In the genomic region with DNA sequence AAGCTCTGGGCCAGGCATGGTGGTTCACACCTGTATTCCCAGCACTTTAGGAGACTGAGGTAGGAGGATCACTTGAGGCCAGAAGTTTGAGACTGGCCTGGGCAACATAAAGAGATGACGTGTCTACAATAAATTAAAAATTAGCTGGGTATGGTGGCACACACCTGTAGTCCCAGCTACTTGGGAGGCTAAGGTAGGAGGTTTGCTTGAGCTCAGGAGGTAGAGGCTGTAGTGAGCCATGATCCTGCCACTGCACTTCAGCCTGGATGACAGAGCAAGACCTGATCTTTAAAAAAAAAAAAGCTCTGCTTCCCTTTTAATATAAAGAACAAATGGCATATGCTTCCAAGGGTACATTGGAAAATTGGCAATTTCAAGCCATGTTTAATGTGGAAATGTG, we compare ENCODE assay signal across 20 cellular contexts. TPM values are rescaled to one million over a fixed set of nuclear protein-coding genes. Genes with fewer than 3 reads are reported as not detected.
A peak's percentile ranks its signal among the peaks of the same experiment; 100 is the strongest.
DNase-seq lines count a peak whose midpoint lies in the region; ATAC-seq, FAIRE-seq and TF ChIP-seq lines count a peak whose summit lies in the region.
"Had no signal": no experiment of that assay in that cellular context is flagged by ENCODE, and none has a peak within 500 bp of the region (broad histone marks: within the 10 kb centered on the region; RNA-seq: fewer than 3 reads in every experiment).

No MANE protein-coding gene starts in this region.

- peaks cover 12% of the 10 kb centered on the region for H3K36me3 ChIP-seq in brain microvascular endothelial cell (replicated peaks)
- no peaks in the 10 kb centered on the region for H3K36me3 ChIP-seq in CD8-positive, alpha-beta T cell (ENCODE audit: insufficient read depth, low read length)

- H3K27ac Mint-ChIP-seq in HFFc6 (0 out of 2 replicates have a peak overlapping the region, but pooled peaks have one; percentile 62), mesothelial cell of epicardium (peak overlapping the region; percentile 82)
- no peak overlapping the region for H3K27ac Mint-ChIP-seq in CD8-positive, alpha-beta T cell

- H3K4me3 Mint-ChIP-seq in HFFc6 = no peak overlapping the region
- H3K4me3 Mint-ChIP-seq in mesothelial cell of epicardium = no peak overlapping the region
- no peak overlapping the region for H3K4me3 Mint-ChIP-seq in CD8-positive, alpha-beta T cell

- H3K27ac ChIP-seq in A549 (no peak overlapping the region), brain microvascular endothelial cell (peak overlapping the region; percentile 70)
- no peak overlapping the region for H3K27ac ChIP-seq in CD8-positive, alpha-beta T cell (ENCODE audit: low read depth, low read length)

- POLR2A ChIA-PET in A549 (lab: Yijun Ruan, JAX) = no interaction called here
- POLR2A ChIA-PET in CD8-positive, alpha-beta T cell (lab: Charles Lee) = interaction anchor here (0.8 to 1.0 kb wide), 2 partner anchors 10 to 14 kb away, joined by 3 read pairs; no protein-coding TSS in a partner anchor

- DNase-seq in A549 (ENCODE audit: low read depth in 1 of 2, low spot score in 1 of 2) = no peak
- DNase-seq in HFFc6 = no peak
- DNase-seq in brain microvascular endothelial cell = no peak
- no peak for DNase-seq in mesothelial cell of epicardium (ENCODE audit: low spot score in 2 of 2, unreplicated experiment in 2 of 2)
- no peak for DNase-seq in left colon
- no peak for DNase-seq in central memory CD4-positive, alpha-beta T cell
- no peak for DNase-seq in CD8-positive, alpha-beta T cell
- DNase-seq in NCI-H1048 (lab: John Stamatoyannopoulos, UW) = no peak
- DNase-seq: C1 segment of cervical spinal cord, DMS79, H7, IMR-90, Kasumi-1, MG63, NCI-H1105 treated with DMSO at 0.1 percent for 48 hours, NCI-H1694, NCI-H2081 treated with DMSO at 0.1 percent for 48 hours, NCI-H748 treated with DMSO at 0.1 percent for 48 hours, RPMI8226, SIG-M5 had no signal

- H3K9me3 ChIP-seq in A549 = no peaks in the 10 kb centered on the region
- H3K9me3 ChIP-seq in CD8-positive, alpha-beta T cell (ENCODE audit: low read length) = no peaks in the 10 kb centered on the region
- H3K9me3 ChIP-seq: MG63 had no signal

- H3K27me3 Mint-ChIP-seq in HFFc6 (ENCODE audit: insufficient read depth) (peaks cover 2% of the 10 kb centered on the region; the same call in 1 of the 2 replicates), mesothelial cell of epicardium (ENCODE audit: low read depth) (no peaks in the 10 kb centered on the region)
- H3K27me3 Mint-ChIP-seq in CD8-positive, alpha-beta T cell (ENCODE audit: low read depth) = no peaks in the 10 kb centered on the region

- no peak for TF ChIP-seq POLR2A in A549 (IDR thresholded peaks at IDR 0.05; ENCODE audit: low read length)

- H3K36me3 Mint-ChIP-seq in HFFc6 (ENCODE audit: low read depth) (peaks cover 29% of the 10 kb centered on the region), mesothelial cell of epicardium (peaks cover 18% of the 10 kb centered on the region)
- H3K36me3 Mint-ChIP-seq in CD8-positive, alpha-beta T cell = no peaks in the 10 kb centered on the region

- ATAC-seq in A549 (no peak), left colon (no peak)
- ATAC-seq in CD8-positive, alpha-beta T cell = no peak

- H3K4me3 ChIP-seq in A549 = no peak overlapping the region
- H3K4me3 ChIP-seq in brain microvascular endothelial cell (ENCODE audit: low read depth, low read length) = no peak overlapping the region
- no peak overlapping the region for H3K4me3 ChIP-seq in CD8-positive, alpha-beta T cell (ENCODE audit: low read depth, low read length)
- H3K4me3 ChIP-seq: MG63 had no signal

- H3K4me1 ChIP-seq in A549 = peaks cover 82% of the 10 kb centered on the region
- peaks cover 12% of the 10 kb centered on the region for H3K4me1 ChIP-seq in CD8-positive, alpha-beta T cell (ENCODE audit: insufficient read depth, low read length)

- peaks cover 82% of the 10 kb centered on the region for H3K4me1 Mint-ChIP-seq in HFFc6 (ENCODE audit: low read depth)
- peaks cover 37% of the 10 kb centered on the region for H3K4me1 Mint-ChIP-seq in mesothelial cell of epicardium
- H3K4me1 Mint-ChIP-seq in CD8-positive, alpha-beta T cell (ENCODE audit: low read depth) = peaks cover 21% of the 10 kb centered on the region

- intact Hi-C loops in left colon (cut with DNase I, micrococcal nuclease) = no loop called here
- intact Hi-C loops in CD8-positive, alpha-beta T cell (cut with DNase I, micrococcal nuclease) = no loop called here

- TF ChIP-seq EP300 in A549 (IDR thresholded peaks at IDR 0.05) = no peak

- TF ChIP-seq CTCF in A549 (IDR thresholded peaks at IDR 0.05) (no peak), HFFc6 (IDR thresholded peaks at IDR 0.05) (no peak), brain microvascular endothelial cell (IDR thresholded peaks at IDR 0.05; ENCODE audit: low read depth, low read length, missing control alignments) (no peak), mesothelial cell of epicardium (IDR thresholded peaks at IDR 0.05; ENCODE audit: unreplicated experiment) (no peak)
- TF ChIP-seq CTCF in CD8-positive, alpha-beta T cell (IDR thresholded peaks at IDR 0.05) = no peak

- no peak for FAIRE-seq in A549 (lab: Jason Lieb, UNC)

- CTCF ChIA-PET in A549 (lab: Yijun Ruan, JAX) = no interaction called here
- CTCF ChIA-PET in CD8-positive, alpha-beta T cell (lab: Charles Lee) = no interaction called here

- TF ChIP-seq RAD21 in A549 (conservative IDR thresholded peaks at IDR 0.05 in 1 of 2, IDR thresholded peaks at IDR 0.05 in 1 of 2) = no peak

- 100% methylated on average over 1 of the region's 1 CpG for WGBS in A549 (ENCODE audit: missing lambda C conversion rate)

- no peaks in the 10 kb centered on the region for H3K27me3 ChIP-seq in brain microvascular endothelial cell (replicated peaks)
- no peaks in the 10 kb centered on the region for H3K27me3 ChIP-seq in CD8-positive, alpha-beta T cell (ENCODE audit: insufficient read depth, low read length)
- H3K27me3 ChIP-seq: MG63 had no signal

- H3K9me3 Mint-ChIP-seq in HFFc6 (no peaks in the 10 kb centered on the region), mesothelial cell of epicardium (peaks cover 7% of the 10 kb centered on the region)
- no peaks in the 10 kb centered on the region for H3K9me3 Mint-ChIP-seq in CD8-positive, alpha-beta T cell

- H3K4me2 ChIP-seq in A549 = peak overlapping the region; percentile 22; the same call in 1 of the 3 replicates

- in situ Hi-C loops in brain microvascular endothelial cell (cut with HindIII; ENCODE audit: low pct_ligation_motif_present, low sequenced_read_pairs) = no loop called here

TF ChIP-seq in A549, 52 proteins besides CTCF, POLR2A, EP300 and RAD21:
- TF ChIP-seq, protein P1, sequence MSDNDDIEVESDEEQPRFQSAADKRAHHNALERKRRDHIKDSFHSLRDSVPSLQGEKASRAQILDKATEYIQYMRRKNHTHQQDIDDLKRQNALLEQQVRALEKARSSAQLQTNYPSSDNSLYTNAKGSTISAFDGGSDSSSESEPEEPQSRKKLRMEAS (IDR thresholded peaks at IDR 0.05) = no peak
- TF ChIP-seq ELK1 (IDR thresholded peaks at IDR 0.05; ENCODE audit: low read depth, low read length) (no peak), EHF (CRISPR knock-in tag; IDR thresholded peaks at IDR 0.05) (no peak), PHF8 (IDR thresholded peaks at IDR 0.05; ENCODE audit: borderline replicate concordance, low read depth) (no peak)
TF ChIP-seq in A549: peak in this region for 0.

RNA-seq across cellular contexts. Expression of gene FNDC3B, which starts 46.7 kb away (rescaled TPM):
- 29.5 and 56.0 TPM in 2 replicates for polyA plus RNA-seq in A549 (2011; rRNA removed)
- polyA plus RNA-seq in A549 (2012; cell fraction: cytosol; rRNA removed) = 8.4 and 8.6 TPM in 2 replicates
- 7.0 and 15.3 TPM in 2 replicates for polyA plus RNA-seq in A549 (2012; cell fraction: nucleus; rRNA removed)
- polyA plus RNA-seq in A549 (2017; fragmentation: RNase III; extraction: RNeasy Plus Mini Kit Qiagen cat#74134 plus additional on column Dnase treatment) = 29.9 to 34.5 TPM (median 33.6 TPM) in 3 replicates
- 181 TPM in 2 replicates for polyA minus RNA-seq in A549 (2011; rRNA and poly(A)+ RNA removed)
- 100 to 1,000 TPM; 133 to 192 (median 155) TPM for total RNA-seq in HFFc6 (2021; fragmentation: NEBNext Ultra II Directional; extraction: Animal tissue kit (Norgen Biotek cat#: 25700))
- total RNA-seq in mesothelial cell of epicardium = 123 to 131 TPM (median 123 TPM) in 3 replicates
- 100 to 1,000 TPM; 100 to 113 TPM for total RNA-seq in left colon
- total RNA-seq in CD8-positive, alpha-beta T cell = 10 to 100 TPM; 13.2 to 14.4 TPM
